ENCODE assay signal across 1 cellular context in genomic region chr4:108181704-108182103, GRCh38.
TF ChIP-seq lines count a peak whose summit lies in the region.

No MANE protein-coding gene starts in this region.

TF ChIP-seq in WTC11, 78 proteins besides CTCF, POLR2A, EP300 and RAD21 (continued from another document):
- no peak for TF ChIP-seq USF2 (CRISPR knock-in tag; IDR thresholded peaks at IDR 0.05)
- TF ChIP-seq KAT7 (CRISPR knock-in tag; IDR thresholded peaks at IDR 0.05; ENCODE audit: borderline replicate concordance), result no peak
- TF ChIP-seq SMAD4 (CRISPR knock-in tag; IDR thresholded peaks at IDR 0.05), result no peak
- TF ChIP-seq SMAD3 (CRISPR knock-in tag; IDR thresholded peaks at IDR 0.05; ENCODE audit: borderline replicate concordance), result no peak
- no peak for TF ChIP-seq SP1 (CRISPR knock-in tag; conservative IDR thresholded peaks at IDR 0.05)
- TF ChIP-seq ZNF671 (CRISPR knock-in tag; IDR thresholded peaks at IDR 0.05), result no peak
- TF ChIP-seq USF1 (CRISPR knock-in tag; IDR thresholded peaks at IDR 0.05), result no peak
- TF ChIP-seq AR (CRISPR knock-in tag; IDR thresholded peaks at IDR 0.05), result no peak
- TF ChIP-seq GABPB1 (CRISPR knock-in tag; IDR thresholded peaks at IDR 0.05), result no peak
TF ChIP-seq in WTC11: peak in this region for 0.
